11 cellular contexts compared by ENCODE assay signal in genomic region chr3:138154534-138154933, GRCh38. TPM values are rescaled to one million over a fixed set of nuclear protein-coding genes. Genes with fewer than 3 reads are reported as not detected.
"Had no signal": no experiment of that assay in that cellular context is flagged by ENCODE, and none has a peak within 500 bp of the region (broad histone marks: within the 10 kb centered on the region; RNA-seq: fewer than 3 reads in every experiment).

No MANE protein-coding gene starts in this region.

- H3K4me2 ChIP-seq: KMS-11 had no signal

- H3K27ac ChIP-seq: HL-60, KMS-11 had no signal

- H3K4me3 ChIP-seq: K562 had no signal

- ATAC-seq: HepG2, K562 had no signal

- H3K9ac ChIP-seq: KMS-11 had no signal

- DNase-seq: IMR-90, KBM-7, KG1 had no signal

- FAIRE-seq: HepG2, HTR-8/SVneo, K562 had no signal

RNA-seq across cellular contexts. Expression of gene A4GNT, which starts 22.3 kb away (rescaled TPM):
- total RNA-seq: HepG2, HT-29, HT1080, IMR-90, K562 had no signal
- polyA plus RNA-seq: HepG2, IgD-negative memory B cell, IMR-90, K562 had no signal

RNA-seq across cellular contexts. Expression of gene DZIP1L, which starts 39.1 kb away (rescaled TPM):
- total RNA-seq: HT-29 had no signal
- polyA plus RNA-seq: IgD-negative memory B cell had no signal
